ENCODE assay signal across 7 cellular contexts in genomic region chr10:72211381-72211780, GRCh38. TPM values are rescaled to one million over a fixed set of nuclear protein-coding genes. Genes with fewer than 3 reads are reported as not detected.
A peak's percentile ranks its signal among the peaks of the same experiment; 100 is the strongest.
DNase-seq lines count a peak whose midpoint lies in the region; ATAC-seq and TF ChIP-seq lines count a peak whose summit lies in the region.
"Not testable (repeated sequence)": the region's sequence is repeated elsewhere in the genome, so short reads cannot be mapped to it uniquely, and the experiment has no call there.

No MANE protein-coding gene starts in this region.

- not testable (repeated sequence) for H4K20me1 ChIP-seq in HCT116 (ENCODE audit: insufficient read depth); SK-N-SH (ENCODE audit: insufficient read depth)

- 0 out of 2 replicates have a peak overlapping the region, but pooled peaks have one; percentile 10 for H3K27ac ChIP-seq in HCT116 (ENCODE audit: low read depth, low read length)
- peak overlapping the region in 1 of 2 experiments; percentile 41; a peak in 1 of 4 replicates for H3K27ac ChIP-seq in SK-N-SH (ENCODE audit: low read depth in 2 of 2, low read length in 1 of 2)
- peak overlapping the region; percentile 33; the same call in 1 of the 2 replicates for H3K27ac ChIP-seq in WERI-Rb-1

- H3K4me3 ChIP-seq in HCT116 (replicated peaks in 1 of 2; ENCODE audit: low read depth in 1 of 2, low read length in 2 of 2); SK-N-SH (ENCODE audit: low read depth in 2 of 2, low read length in 1 of 2); WERI-Rb-1 (ENCODE audit: low read depth, low read length): not testable (repeated sequence)

- peak overlapping the region; percentile 20; the same call in 1 of the 2 replicates for H3K4me2 ChIP-seq in HCT116 (ENCODE audit: low read length)
- H3K4me2 ChIP-seq in SK-N-SH, result peak overlapping the region; percentile 40; the same call in 1 of the 2 replicates

- H3K4me1 Mint-ChIP-seq in MCF 10A (ENCODE audit: insufficient read depth, unreplicated experiment), result not testable (repeated sequence)

- RAD21 ChIA-PET in HCT116 (lab: Charles Lee; ENCODE audit: low non-redundant PET in 1 of 2, low total read pairs in 2 of 2, uncharacterized antibody in 2 of 2, unreplicated experiment in 2 of 2), result not testable (repeated sequence)

- H3K27ac Mint-ChIP-seq in MCF 10A (ENCODE audit: low read depth, unreplicated experiment), result not testable (repeated sequence)

- WGBS in SK-N-SH (ENCODE audit: low lambda C conversion rate), result 75% methylated on average over 11 of the region's 11 CpGs

- not testable (repeated sequence) for H3K9me3 ChIP-seq in HCT116 (ENCODE audit: control insufficient read depth in 1 of 2, insufficient read depth in 1 of 2, low read depth in 1 of 2, low read length in 2 of 2); SK-N-SH; WERI-Rb-1 (ENCODE audit: severe bottlenecking)

- not testable (repeated sequence) for H3K9ac ChIP-seq in HCT116 (ENCODE audit: low read length); SK-N-SH

- peaks cover 18 to 19% of the 10 kb centered on the region in 2 experiments for H3K4me1 ChIP-seq in HCT116 (ENCODE audit: control insufficient read depth in 1 of 2, insufficient read depth in 2 of 2, low read length in 2 of 2)
- H3K4me1 ChIP-seq in SK-N-SH (ENCODE audit: control insufficient read depth in 1 of 2, insufficient read depth in 2 of 2, low read depth in 1 of 2, low read length in 1 of 2), result not testable (repeated sequence)

- POLR2A ChIA-PET in HCT116 (lab: Charles Lee); SK-N-SH (lab: Yijun Ruan, JAX): not testable (repeated sequence)
- POLR2A ChIA-PET in MCF 10A (lab: Yijun Ruan, JAX), result interaction anchor here (0.8 to 0.9 kb wide), 2 partner anchors 37 to 62 kb away, joined by 3 read pairs; partner anchors contain the start of gene DDIT4

- CTCF ChIA-PET in HCT116 (lab: Charles Lee); SK-N-SH (lab: Yijun Ruan, JAX): not testable (repeated sequence)
- CTCF ChIA-PET in MCF 10A (lab: Yijun Ruan, JAX), result interaction anchor here (0.6 kb wide), 1 partner anchor 25 kb away, joined by 3 read pairs; no protein-coding TSS in a partner anchor

- ATAC-seq in HCT116, result not testable (repeated sequence)

- not testable (repeated sequence) for H3K36me3 ChIP-seq in HCT116 (ENCODE audit: control insufficient read depth in 1 of 2, insufficient read depth in 2 of 2, low read length in 2 of 2)
- H3K36me3 ChIP-seq in SK-N-SH (replicated peaks in 1 of 2; ENCODE audit: control insufficient read depth in 1 of 2, insufficient read depth in 2 of 2, low read length in 1 of 2) (peaks cover 0 to 30% of the 10 kb centered on the region in 2 experiments), WERI-Rb-1 (peaks cover 46% of the 10 kb centered on the region)

- not testable (repeated sequence) for H3F3A ChIP-seq in SK-N-SH (replicated peaks; ENCODE audit: insufficient read depth)

- intact Hi-C loops in HCT116 (cut with micrococcal nuclease); MCF 10A (cut with micrococcal nuclease): not testable (repeated sequence)

- not testable (repeated sequence) for H2AFZ ChIP-seq in HCT116 (ENCODE audit: low read depth, low read length, poor library complexity, severe bottlenecking); SK-N-SH (ENCODE audit: low read depth)

- H3K4me3 Mint-ChIP-seq in MCF 10A (ENCODE audit: unreplicated experiment), result not testable (repeated sequence)

- TF ChIP-seq CTCF in HCT116 (IDR thresholded peaks at IDR 0.05 in 2 of 3, conservative IDR thresholded peaks at IDR 0.05 in 1 of 3; ENCODE audit: borderline replicate concordance in 1 of 3, insufficient read depth in 1 of 3, low read depth in 2 of 3, low read length in 2 of 3); SK-N-SH (IDR thresholded peaks at IDR 0.05); WERI-Rb-1 (IDR thresholded peaks at IDR 0.05; ENCODE audit: low read depth, low read length); MCF 10A (IDR thresholded peaks at IDR 0.05; ENCODE audit: unreplicated experiment): not testable (repeated sequence)

- TF ChIP-seq POLR2A in HCT116 (IDR thresholded peaks at IDR 0.05; ENCODE audit: borderline replicate concordance, extremely low read depth, insufficient read depth, insufficient read length), result not testable (repeated sequence)

- H3K36me3 Mint-ChIP-seq in MCF 10A (ENCODE audit: insufficient read depth, unreplicated experiment), result peaks cover 53% of the 10 kb centered on the region

- not testable (repeated sequence) for H3K27me3 ChIP-seq in HCT116 (ENCODE audit: insufficient read depth, low read length); SK-N-SH (ENCODE audit: insufficient read depth); WERI-Rb-1 (ENCODE audit: insufficient read depth, low read depth, severe bottlenecking)

- TF ChIP-seq EP300 in SK-N-SH (IDR thresholded peaks at IDR 0.05; ENCODE audit: borderline replicate concordance in 1 of 2, low read depth in 1 of 2, low read length in 1 of 2), result not testable (repeated sequence)

- BruUV-seq in HCT116 (replicated peaks; lab: Mats Ljungman, UMichigan); MCF 10A (replicated peaks; lab: Mats Ljungman, UMichigan): not testable (repeated sequence)

- peak; percentile 30 for DNase-seq in ACHN
- DNase-seq in HCT116 (ENCODE audit: low read depth, low spot score); SK-N-SH; WERI-Rb-1: not testable (repeated sequence)
- peak; percentile 48 for DNase-seq in M059J (ENCODE audit: low read depth)
- DNase-seq in MCF 10A (ENCODE audit: unreplicated experiment), result peak; percentile 37
- peak; percentile 36 for DNase-seq in iris pigment epithelial cell (ENCODE audit: low read depth)

- not testable (repeated sequence) for TF ChIP-seq RAD21 in HCT116 (IDR thresholded peaks at IDR 0.05; ENCODE audit: low read depth); SK-N-SH (IDR thresholded peaks at IDR 0.05; ENCODE audit: low read length)

- peaks cover 11% of the 10 kb centered on the region for H3K79me2 ChIP-seq in HCT116 (ENCODE audit: insufficient read depth, low read length)
- peaks cover 28% of the 10 kb centered on the region for H3K79me2 ChIP-seq in SK-N-SH (ENCODE audit: insufficient read depth)

- not testable (repeated sequence) for H3K9me2 ChIP-seq in HCT116 (ENCODE audit: insufficient read depth); SK-N-SH

- not testable (repeated sequence) for H3K27me3 Mint-ChIP-seq in MCF 10A (ENCODE audit: insufficient read depth, unreplicated experiment)

- H3K9me3 Mint-ChIP-seq in MCF 10A (ENCODE audit: unreplicated experiment), result not testable (repeated sequence)

- in situ Hi-C loops in ACHN (cut with HindIII; ENCODE audit: low pct_ligation_motif_present, low pct_unique_long_range_greater_than_20kb, low sequenced_read_pairs), result not testable (repeated sequence)

TF ChIP-seq in SK-N-SH, 30 proteins besides CTCF, POLR2A, EP300 and RAD21:
- TF ChIP-seq JUND (IDR thresholded peaks at IDR 0.05) (0 out of 2 replicates have a peak, but pooled peaks have one; percentile 31), FOSL2 (IDR thresholded peaks at IDR 0.05; ENCODE audit: borderline replicate concordance, low read depth) (peak; percentile 43; the same call in 1 of the 2 replicates)

RNA-seq across cellular contexts. Expression of gene ANAPC16, which starts 4.4 kb away (rescaled TPM):
- total RNA-seq in HCT116 (2021; ENCODE audit: unreplicated experiment) (71.1 TPM), MCF 10A (2022) (97.0 and 110 TPM in 2 replicates)
- 64.1 and 72.3 TPM in 2 replicates for polyA plus RNA-seq in HCT116 (2012)
- 69.8 and 82.3 TPM in 2 replicates for total RNA-seq in M059J (2014; rRNA removed; shearing (Covaris generic))
- polyA plus RNA-seq in SK-N-SH (2012; rRNA removed), result 45.2 and 65.7 TPM in 2 replicates
- 81.1 and 87.8 TPM in 2 replicates for polyA plus RNA-seq in SK-N-SH (2012; cell fraction: cytosol; rRNA removed)
- polyA plus RNA-seq in SK-N-SH (2012; cell fraction: nucleus; rRNA removed), result 15.3 and 24.1 TPM in 2 replicates

RNA-seq across cellular contexts. Expression of gene ASCC1, which starts 4.7 kb away (rescaled TPM):
- total RNA-seq in HCT116 (2021; ENCODE audit: unreplicated experiment) (34.5 TPM), MCF 10A (2022) (26.3 and 31.6 TPM in 2 replicates)
- 21.8 and 28.4 TPM in 2 replicates for polyA plus RNA-seq in HCT116 (2012)
- 32.7 and 37.1 TPM in 2 replicates for total RNA-seq in M059J (2014; rRNA removed; shearing (Covaris generic))
- 15.0 and 19.5 TPM in 2 replicates for polyA plus RNA-seq in SK-N-SH (2012; rRNA removed)
- 21.7 and 23.6 TPM in 2 replicates for polyA plus RNA-seq in SK-N-SH (2012; cell fraction: cytosol; rRNA removed)
- 9.3 and 14.7 TPM in 2 replicates for polyA plus RNA-seq in SK-N-SH (2012; cell fraction: nucleus; rRNA removed)
